In genomic region chr9:124835026-124835501, GRCh38 we compare ENCODE assay signal across 7 cellular contexts. TPM values are rescaled to one million over a fixed set of nuclear protein-coding genes. Genes with fewer than 3 reads are reported as not detected.
DNase-seq lines count a peak whose midpoint lies in the region; FAIRE-seq and TF ChIP-seq lines count a peak whose summit lies in the region.
"Had no signal": no experiment of that assay in that cellular context is flagged by ENCODE, and none has a peak within 500 bp of the region (broad histone marks: within the 10 kb centered on the region; RNA-seq: fewer than 3 reads in every experiment).

No MANE protein-coding gene starts in this region.

- H3K4me3 Mint-ChIP-seq in activated CD4-positive, alpha-beta T cell treated with anti-CD3 and anti-CD28 coated beads, Interleukin-2, amount 10 ng/mL, durations not matched to agents 24 days and 14 days = no peak overlapping the region
- no peak overlapping the region for H3K4me3 Mint-ChIP-seq in activated T-helper 2 cell treated with anti-CD3 and anti-CD28 coated beads, Interferon-gamma antibody, Interleukin-2, Interleukin-4, amounts not matched to agents 10 μg/mL and 5 μg/mL and 100 μg/mL, durations not matched to agents 14 hours and 24 hours and 36 hours (ENCODE audit: low read depth)

- intact Hi-C loops in kidney (cut with DNase I) = no loop called here
- intact Hi-C loops in activated CD4-positive, alpha-beta T cell treated with anti-CD3 and anti-CD28 coated beads, Interleukin-2, amount 10 ng/mL, durations not matched to agents 24 days and 14 days (cut with micrococcal nuclease) = no loop called here
- intact Hi-C loops in activated T-helper 2 cell treated with anti-CD3 and anti-CD28 coated beads, Interferon-gamma antibody, Interleukin-2, Interleukin-4, amounts not matched to agents 10 μg/mL and 5 μg/mL and 100 μg/mL, durations not matched to agents 14 hours and 24 hours and 36 hours (cut with micrococcal nuclease) = no loop called here

- H3K4me1 Mint-ChIP-seq in activated CD4-positive, alpha-beta T cell treated with anti-CD3 and anti-CD28 coated beads, Interleukin-2, amount 10 ng/mL, durations not matched to agents 24 days and 14 days = no peaks in the 10 kb centered on the region
- H3K4me1 Mint-ChIP-seq in activated T-helper 2 cell treated with anti-CD3 and anti-CD28 coated beads, Interferon-gamma antibody, Interleukin-2, Interleukin-4, amounts not matched to agents 10 μg/mL and 5 μg/mL and 100 μg/mL, durations not matched to agents 14 hours and 24 hours and 36 hours (ENCODE audit: low read depth) = no peaks in the 10 kb centered on the region

- H3K36me3 ChIP-seq in kidney (ENCODE audit: control insufficient read depth in 1 of 2, insufficient read depth in 2 of 2, low read length in 2 of 2) = no peaks in the 10 kb centered on the region

- no peaks in the 10 kb centered on the region for H3K36me3 Mint-ChIP-seq in activated CD4-positive, alpha-beta T cell treated with anti-CD3 and anti-CD28 coated beads, Interleukin-2, amount 10 ng/mL, durations not matched to agents 24 days and 14 days (ENCODE audit: low read depth)
- H3K36me3 Mint-ChIP-seq in activated T-helper 2 cell treated with anti-CD3 and anti-CD28 coated beads, Interferon-gamma antibody, Interleukin-2, Interleukin-4, amounts not matched to agents 10 μg/mL and 5 μg/mL and 100 μg/mL, durations not matched to agents 14 hours and 24 hours and 36 hours (ENCODE audit: low read depth) = no peaks in the 10 kb centered on the region

- DNase-seq in DMS153 (lab: John Stamatoyannopoulos, UW) = peak; percentile 79
- peak; percentile 79 for DNase-seq in RPMI8226
- peak; percentile 86 for DNase-seq in kidney
- DNase-seq in activated CD4-positive, alpha-beta T cell treated with anti-CD3 and anti-CD28 coated beads, Interleukin-2, amount 10 ng/mL, durations not matched to agents 24 days and 14 days = no peak
- no peak for DNase-seq in 8988T
- DNase-seq in activated T-helper 2 cell treated with anti-CD3 and anti-CD28 coated beads, Interferon-gamma antibody, Interleukin-2, Interleukin-4, amounts not matched to agents 10 μg/mL and 5 μg/mL and 100 μg/mL, durations not matched to agents 14 hours and 24 hours and 36 hours (ENCODE audit: low spot score) = no peak

- no peaks in the 10 kb centered on the region for H3K9me3 ChIP-seq in kidney (ENCODE audit: control insufficient read depth in 1 of 2, low read length in 2 of 2)

- no peak overlapping the region for H3K9ac ChIP-seq in kidney (ENCODE audit: low read length in 2 of 2)

- no peak for FAIRE-seq in kidney (lab: Jason Lieb, UNC)
- FAIRE-seq: islet of Langerhans had no signal

- H3K4me3 ChIP-seq in kidney (ENCODE audit: low read length in 2 of 2) = peak overlapping the region in 1 of 2 donors; percentile 32

- H3K27me3 Mint-ChIP-seq in activated CD4-positive, alpha-beta T cell treated with anti-CD3 and anti-CD28 coated beads, Interleukin-2, amount 10 ng/mL, durations not matched to agents 24 days and 14 days = peaks cover 10% of the 10 kb centered on the region
- H3K27me3 Mint-ChIP-seq in activated T-helper 2 cell treated with anti-CD3 and anti-CD28 coated beads, Interferon-gamma antibody, Interleukin-2, Interleukin-4, amounts not matched to agents 10 μg/mL and 5 μg/mL and 100 μg/mL, durations not matched to agents 14 hours and 24 hours and 36 hours (ENCODE audit: low read depth) = peaks cover 9% of the 10 kb centered on the region

- TF ChIP-seq CTCF in kidney (IDR thresholded peaks at IDR 0.05; ENCODE audit: borderline replicate concordance, extremely low read depth, insufficient read depth) = no peak

- no peak overlapping the region for H3K27ac Mint-ChIP-seq in activated CD4-positive, alpha-beta T cell treated with anti-CD3 and anti-CD28 coated beads, Interleukin-2, amount 10 ng/mL, durations not matched to agents 24 days and 14 days
- no peak overlapping the region for H3K27ac Mint-ChIP-seq in activated T-helper 2 cell treated with anti-CD3 and anti-CD28 coated beads, Interferon-gamma antibody, Interleukin-2, Interleukin-4, amounts not matched to agents 10 μg/mL and 5 μg/mL and 100 μg/mL, durations not matched to agents 14 hours and 24 hours and 36 hours

- peak overlapping the region in 1 of 2 donors; percentile 32 for H3K27ac ChIP-seq in kidney (ENCODE audit: low read depth in 2 of 2, low read length in 2 of 2)

- peaks cover 9 to 14% of the 10 kb centered on the region in 2 donors for H3K4me1 ChIP-seq in kidney (ENCODE audit: control insufficient read depth in 1 of 2, insufficient read depth in 1 of 2, low read depth in 1 of 2, low read length in 2 of 2)

- H3K9me3 Mint-ChIP-seq in activated CD4-positive, alpha-beta T cell treated with anti-CD3 and anti-CD28 coated beads, Interleukin-2, amount 10 ng/mL, durations not matched to agents 24 days and 14 days = no peaks in the 10 kb centered on the region
- no peaks in the 10 kb centered on the region for H3K9me3 Mint-ChIP-seq in activated T-helper 2 cell treated with anti-CD3 and anti-CD28 coated beads, Interferon-gamma antibody, Interleukin-2, Interleukin-4, amounts not matched to agents 10 μg/mL and 5 μg/mL and 100 μg/mL, durations not matched to agents 14 hours and 24 hours and 36 hours

RNA-seq across cellular contexts. Expression of gene WDR38, which starts 18.2 kb away (rescaled TPM):
- total RNA-seq in kidney = 0.31 TPM
- not detected for polyA plus RNA-seq in kidney (ENCODE audit: insufficient read depth, low read depth, low replicate concordance)
- not detected in 2 replicates for total RNA-seq in activated CD4-positive, alpha-beta T cell treated with anti-CD3 and anti-CD28 coated beads, Interleukin-2, amount 10 ng/mL, durations not matched to agents 24 days and 14 days
- not detected in 2 replicates for total RNA-seq in activated T-helper 2 cell treated with anti-CD3 and anti-CD28 coated beads, Interferon-gamma antibody, Interleukin-2, Interleukin-4, amounts not matched to agents 10 μg/mL and 5 μg/mL and 100 μg/mL, durations not matched to agents 14 hours and 24 hours and 36 hours

RNA-seq across cellular contexts. Expression of gene RPL35, which starts 26.7 kb away (rescaled TPM):
- 910 TPM for total RNA-seq in kidney
- 2,355 TPM for polyA plus RNA-seq in kidney (ENCODE audit: insufficient read depth, low read depth, low replicate concordance)
- total RNA-seq in activated CD4-positive, alpha-beta T cell treated with anti-CD3 and anti-CD28 coated beads, Interleukin-2, amount 10 ng/mL, durations not matched to agents 24 days and 14 days = 1,878 and 1,905 TPM in 2 replicates
- 1,671 and 1,735 TPM in 2 replicates for total RNA-seq in activated T-helper 2 cell treated with anti-CD3 and anti-CD28 coated beads, Interferon-gamma antibody, Interleukin-2, Interleukin-4, amounts not matched to agents 10 μg/mL and 5 μg/mL and 100 μg/mL, durations not matched to agents 14 hours and 24 hours and 36 hours

RNA-seq across cellular contexts. Expression of gene ARPC5L, which starts 26.9 kb away (rescaled TPM):
- 31.7 TPM for total RNA-seq in kidney
- 52.7 TPM for polyA plus RNA-seq in kidney (ENCODE audit: insufficient read depth, low read depth, low replicate concordance)
- total RNA-seq in activated CD4-positive, alpha-beta T cell treated with anti-CD3 and anti-CD28 coated beads, Interleukin-2, amount 10 ng/mL, durations not matched to agents 24 days and 14 days = 99.8 and 103 TPM in 2 replicates
- 76.4 and 76.7 TPM in 2 replicates for total RNA-seq in activated T-helper 2 cell treated with anti-CD3 and anti-CD28 coated beads, Interferon-gamma antibody, Interleukin-2, Interleukin-4, amounts not matched to agents 10 μg/mL and 5 μg/mL and 100 μg/mL, durations not matched to agents 14 hours and 24 hours and 36 hours

RNA-seq across cellular contexts. Expression of gene OLFML2A, which starts 58.1 kb away (rescaled TPM):
- 12.2 TPM for total RNA-seq in kidney
- polyA plus RNA-seq in kidney (ENCODE audit: insufficient read depth, low read depth, low replicate concordance) = 5.1 TPM
- total RNA-seq in activated CD4-positive, alpha-beta T cell treated with anti-CD3 and anti-CD28 coated beads, Interleukin-2, amount 10 ng/mL, durations not matched to agents 24 days and 14 days = not detected in 2 replicates
- total RNA-seq in activated T-helper 2 cell treated with anti-CD3 and anti-CD28 coated beads, Interferon-gamma antibody, Interleukin-2, Interleukin-4, amounts not matched to agents 10 μg/mL and 5 μg/mL and 100 μg/mL, durations not matched to agents 14 hours and 24 hours and 36 hours = 0.11 TPM in 1 of 2 replicates, not detected in the other

Comparison
In these comparisons a context has a peak if more than half of its experiments do, and no peak if none do; other contexts are left out.
1. DNase-seq: peak in DMS153 (single experiment), RPMI8226 (single experiment) and kidney (single experiment); none in activated CD4-positive, alpha-beta T cell treated with anti-CD3 and anti-CD28 coated beads, Interleukin-2, amount 10 ng/mL, durations not matched to agents 24 days and 14 days (single experiment), 8988T (single experiment) and activated T-helper 2 cell treated with anti-CD3 and anti-CD28 coated beads, Interferon-gamma antibody, Interleukin-2, Interleukin-4, amounts not matched to agents 10 μg/mL and 5 μg/mL and 100 μg/mL, durations not matched to agents 14 hours and 24 hours and 36 hours (single experiment).